Comparison of ENCODE assay signal across 25 cellular contexts in the genomic region with DNA sequence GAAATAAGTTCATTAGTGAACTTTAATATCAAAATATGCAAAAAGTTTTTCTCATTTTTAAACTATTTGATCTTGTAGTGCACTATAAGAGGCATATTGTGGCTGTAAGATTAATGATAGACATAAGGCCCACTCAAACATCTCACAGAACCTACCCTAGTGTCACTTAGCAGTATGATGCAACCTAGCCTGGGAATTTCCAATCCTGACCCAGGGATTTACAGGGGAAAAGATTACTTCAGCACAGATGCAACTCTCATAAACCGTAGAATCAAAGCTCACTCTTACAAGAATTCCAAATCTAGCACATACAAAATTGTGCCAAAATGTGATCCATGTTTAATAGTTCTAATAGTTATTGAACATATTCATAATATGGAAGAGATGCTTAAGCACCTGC.
"Had no signal": no experiment of that assay in that cellular context is flagged by ENCODE, and none has a peak within 500 bp of the region (broad histone marks: within the 10 kb centered on the region; RNA-seq: fewer than 3 reads in every experiment).

No MANE protein-coding gene starts in this region.

- DNase-seq: activated B cell treated with CpG ODN at 0.5 μM for 24 hours; activated CD4-positive, alpha-beta memory T cell treated with anti-CD3 and anti-CD28 coated beads, Interleukin-2, amount 10 ng/mL, durations not matched to agents 7 days and 5 days; activated CD4-positive, alpha-beta T cell treated with anti-CD3 and anti-CD28 coated beads for 4 hours; activated naive CD4-positive, alpha-beta T cell; activated naive CD8-positive, alpha-beta T cell treated with anti-CD3 and anti-CD28 coated beads for 36 hours; activated T-cell treated with anti-CD3 and anti-CD28 coated beads, Interleukin-2, amount 50 U/mL, for 1 hour; anterior cingulate cortex; brain microvascular endothelial cell; central memory CD4-positive, alpha-beta T cell; colonic mucosa; endodermal cell; foreskin keratinocyte; kidney; left ventricle myocardium inferior; mammary epithelial cell; naive thymus-derived CD4-positive, alpha-beta T cell; pancreas; right lobe of liver; small intestine; stimulated activated CD4-positive, alpha-beta T cell treated with anti-CD3 and anti-CD28 coated beads, Interleukin-4, amount 100 ng/mL, for 1 hour; stimulated activated naive CD8-positive, alpha-beta T cell treated with anti-CD3 and anti-CD28 coated beads, Interleukin-15, amount 100 ng/mL, for 72 hours; upper lobe of left lung had no signal

- H3K27ac Mint-ChIP-seq: activated B cell treated with CpG ODN at 0.5 μM for 24 hours; activated CD4-positive, alpha-beta memory T cell treated with anti-CD3 and anti-CD28 coated beads, Interleukin-2, amount 10 ng/mL, durations not matched to agents 7 days and 5 days; activated naive CD8-positive, alpha-beta T cell treated with anti-CD3 and anti-CD28 coated beads for 36 hours; activated T-helper 17 cell treated with anti-CD3 and anti-CD28 coated beads, Interleukin-2, amount 50 U/mL, for 72 hours; endodermal cell; naive thymus-derived CD4-positive, alpha-beta T cell; neural progenitor cell; stimulated activated naive CD8-positive, alpha-beta T cell treated with anti-CD3 and anti-CD28 coated beads, Interleukin-15, amount 100 ng/mL, for 72 hours had no signal

- H3K4me1 Mint-ChIP-seq: activated B cell treated with CpG ODN at 0.5 μM for 24 hours; activated CD4-positive, alpha-beta memory T cell treated with anti-CD3 and anti-CD28 coated beads, Interleukin-2, amount 10 ng/mL, durations not matched to agents 7 days and 5 days; activated naive CD8-positive, alpha-beta T cell treated with anti-CD3 and anti-CD28 coated beads for 36 hours; activated T-helper 17 cell treated with anti-CD3 and anti-CD28 coated beads, Interleukin-2, amount 50 U/mL, for 72 hours; endodermal cell; naive thymus-derived CD4-positive, alpha-beta T cell; neural progenitor cell; stimulated activated naive CD8-positive, alpha-beta T cell treated with anti-CD3 and anti-CD28 coated beads, Interleukin-15, amount 100 ng/mL, for 72 hours had no signal

- H3K9me3 ChIP-seq: colonic mucosa, left ventricle myocardium inferior, pancreas, right lobe of liver, upper lobe of left lung had no signal

- H3K36me3 ChIP-seq: brain microvascular endothelial cell, colonic mucosa, left ventricle myocardium inferior, neural progenitor cell, pancreas, right lobe of liver, upper lobe of left lung had no signal

- H3K36me3 Mint-ChIP-seq: activated naive CD8-positive, alpha-beta T cell treated with anti-CD3 and anti-CD28 coated beads for 36 hours; naive thymus-derived CD4-positive, alpha-beta T cell; neural progenitor cell had no signal

- H3K4me3 ChIP-seq: colonic mucosa, left ventricle myocardium inferior, neural progenitor cell, pancreas, right lobe of liver, upper lobe of left lung had no signal

- H3K9me3 Mint-ChIP-seq: activated B cell treated with CpG ODN at 0.5 μM for 24 hours; endodermal cell; neural progenitor cell; stimulated activated naive CD8-positive, alpha-beta T cell treated with anti-CD3 and anti-CD28 coated beads, Interleukin-15, amount 100 ng/mL, for 72 hours had no signal

- H3K4me3 Mint-ChIP-seq: activated B cell treated with CpG ODN at 0.5 μM for 24 hours; activated CD4-positive, alpha-beta memory T cell treated with anti-CD3 and anti-CD28 coated beads, Interleukin-2, amount 10 ng/mL, durations not matched to agents 7 days and 5 days; activated naive CD8-positive, alpha-beta T cell treated with anti-CD3 and anti-CD28 coated beads for 36 hours; activated T-helper 17 cell treated with anti-CD3 and anti-CD28 coated beads, Interleukin-2, amount 50 U/mL, for 72 hours; endodermal cell; naive thymus-derived CD4-positive, alpha-beta T cell; neural progenitor cell; stimulated activated naive CD8-positive, alpha-beta T cell treated with anti-CD3 and anti-CD28 coated beads, Interleukin-15, amount 100 ng/mL, for 72 hours had no signal

- H3K4me1 ChIP-seq: colonic mucosa, foreskin keratinocyte, left ventricle myocardium inferior, neural progenitor cell, pancreas, right lobe of liver, upper lobe of left lung had no signal

- H3K27me3 Mint-ChIP-seq: activated B cell treated with CpG ODN at 0.5 μM for 24 hours; activated CD4-positive, alpha-beta memory T cell treated with anti-CD3 and anti-CD28 coated beads, Interleukin-2, amount 10 ng/mL, durations not matched to agents 7 days and 5 days; activated naive CD8-positive, alpha-beta T cell treated with anti-CD3 and anti-CD28 coated beads for 36 hours; activated T-helper 17 cell treated with anti-CD3 and anti-CD28 coated beads, Interleukin-2, amount 50 U/mL, for 72 hours; naive thymus-derived CD4-positive, alpha-beta T cell; stimulated activated naive CD8-positive, alpha-beta T cell treated with anti-CD3 and anti-CD28 coated beads, Interleukin-15, amount 100 ng/mL, for 72 hours had no signal

- H3K27ac ChIP-seq: brain microvascular endothelial cell, colonic mucosa, epithelial cell of prostate, foreskin keratinocyte, left ventricle myocardium inferior, neural progenitor cell, pancreas, right lobe of liver, upper lobe of left lung had no signal

- H3K27me3 ChIP-seq: brain microvascular endothelial cell, colonic mucosa, foreskin keratinocyte, neural progenitor cell, pancreas, right lobe of liver, upper lobe of left lung had no signal
